ENCODE assay signal across 1 cellular context in genomic region chr4:182890202-182890601, GRCh38.
TF ChIP-seq lines count a peak whose summit lies in the region.

No MANE protein-coding gene starts in this region.

TF ChIP-seq in HepG2, 621 proteins besides CTCF, POLR2A, EP300 and RAD21 (continued from another document):
- TF ChIP-seq BRCA1 (CRISPR knock-in tag; IDR thresholded peaks at IDR 0.05) (no peak), RFX3 (CRISPR knock-in tag; IDR thresholded peaks at IDR 0.05) (no peak), PCBP1 (IDR thresholded peaks at IDR 0.05; ENCODE audit: borderline replicate concordance, low read depth, low read length) (no peak), ZFP36L1 (CRISPR knock-in tag; IDR thresholded peaks at IDR 0.05) (no peak), FOXP1 (IDR thresholded peaks at IDR 0.05) (no peak), FOXP1 (CRISPR knock-in tag; IDR thresholded peaks at IDR 0.05) (no peak), RFXAP (CRISPR knock-in tag; IDR thresholded peaks at IDR 0.05; ENCODE audit: borderline replicate concordance) (no peak), ARHGAP35 (CRISPR knock-in tag; IDR thresholded peaks at IDR 0.05; ENCODE audit: borderline replicate concordance) (no peak), PHF5A (CRISPR knock-in tag; IDR thresholded peaks at IDR 0.05; ENCODE audit: low read depth, unreplicated experiment) (no peak), DMTF1 (CRISPR knock-in tag; IDR thresholded peaks at IDR 0.05) (no peak), ZSCAN20 (CRISPR knock-in tag; IDR thresholded peaks at IDR 0.05; ENCODE audit: borderline replicate concordance) (no peak), GMEB2 (CRISPR knock-in tag; IDR thresholded peaks at IDR 0.05; ENCODE audit: low read depth) (no peak), ZNF333 (CRISPR knock-in tag; IDR thresholded peaks at IDR 0.05; ENCODE audit: borderline replicate concordance) (no peak)
